Comparison of ENCODE assay signal across 8 cellular contexts in the genomic region with DNA sequence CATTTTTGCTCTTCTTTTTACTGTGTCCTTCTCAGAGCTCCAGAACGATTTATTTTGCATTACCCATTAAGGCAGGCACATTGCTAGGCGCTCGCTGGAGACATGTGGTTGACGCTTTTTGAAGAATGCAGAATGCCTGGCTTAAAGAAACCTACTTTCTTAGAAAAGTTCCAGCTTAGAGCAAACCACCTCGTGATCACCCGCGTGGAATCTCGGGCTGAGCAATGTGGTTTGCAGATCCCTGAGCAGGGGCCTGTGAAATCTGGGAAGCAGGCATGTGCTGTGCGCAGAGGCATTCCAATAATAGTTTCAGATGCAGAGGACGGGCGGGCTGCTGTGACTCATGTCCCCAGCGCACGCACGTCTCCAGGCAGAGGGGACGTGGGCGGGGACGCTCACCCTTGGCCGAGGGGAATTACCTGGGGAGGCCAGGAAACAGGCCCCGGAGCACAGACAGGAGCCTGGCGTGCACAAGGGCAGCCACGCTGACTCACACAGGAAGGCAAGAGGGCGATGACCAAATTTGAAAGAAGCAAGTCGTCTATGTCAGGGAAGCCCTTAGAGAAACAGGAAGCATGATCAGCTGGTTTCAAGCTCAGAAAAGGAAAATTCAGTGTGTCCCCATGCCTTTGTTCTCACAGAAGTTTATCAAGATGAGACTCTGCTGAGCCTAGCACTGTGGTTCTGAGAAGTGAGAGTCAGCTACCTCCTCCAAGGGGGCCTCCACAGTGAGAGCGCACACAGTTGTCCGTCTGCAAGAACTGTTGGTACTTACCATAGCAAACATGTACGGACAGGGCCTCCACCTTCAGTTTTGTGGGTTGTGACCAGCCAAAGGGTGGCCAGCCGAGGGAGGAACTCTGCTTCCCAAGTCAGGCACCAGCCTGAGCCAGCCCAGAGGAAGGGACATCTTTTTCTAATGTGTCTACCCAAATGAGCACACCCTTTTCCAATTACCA.
DNase-seq lines count a peak whose midpoint lies in the region; ATAC-seq, FAIRE-seq and TF ChIP-seq lines count a peak whose summit lies in the region.

No MANE protein-coding gene starts in this region.

- 69 to 75% methylated on average over 27 of the region's 27 CpGs for WGBS in pancreas, 2 donors
- WGBS in testis, 2 donors, result 51 to 55% methylated on average over 19 to 27 of the region's 27 CpGs

- H3K27me3 ChIP-seq in foreskin keratinocyte, result no peaks in the 10 kb centered on the region
- H3K27me3 ChIP-seq in pancreas, result no peaks in the 10 kb centered on the region
- no peaks in the 10 kb centered on the region for H3K27me3 ChIP-seq in testis

- no peaks in the 10 kb centered on the region for H3K36me3 ChIP-seq in pancreas
- H3K36me3 ChIP-seq in testis (ENCODE audit: low read depth, missing control alignments), result no peaks in the 10 kb centered on the region

- H3K9me3 ChIP-seq in pancreas (no peaks in the 10 kb centered on the region), testis (no peaks in the 10 kb centered on the region)

- FAIRE-seq in pancreas (lab: Jason Lieb, UNC), result no peak

- peaks cover 23% of the 10 kb centered on the region for H3K4me1 ChIP-seq in foreskin keratinocyte
- H3K4me1 ChIP-seq in pancreas, result no peaks in the 10 kb centered on the region
- H3K4me1 ChIP-seq in testis, result peaks cover 3% of the 10 kb centered on the region

- TF ChIP-seq CTCF in foreskin keratinocyte (conservative IDR thresholded peaks at IDR 0.05) (no peak), pancreas (IDR thresholded peaks at IDR 0.05) (no peak), testis (IDR thresholded peaks at IDR 0.05) (no peak)

- ATAC-seq in GM18520 (IDR thresholded peaks at IDR 0.05; ENCODE audit: unreplicated experiment), result peak; percentile 97
- ATAC-seq in HG03025 (IDR thresholded peaks at IDR 0.05; ENCODE audit: low FRiP score, unreplicated experiment), result peak; percentile 98
- peak; percentile 99 for ATAC-seq in foreskin keratinocyte
- peak in 3 of 4 donors; percentile 81 to 92 (median 90) for ATAC-seq in pancreas

- intact Hi-C loops in pancreas (cut with DNase I), result no loop called here
- intact Hi-C loops in testis (cut with DNase I; ENCODE audit: low total_unique reads), result no loop called here

- H3K27ac ChIP-seq in foreskin keratinocyte, result peak overlapping the region; percentile 62
- peak overlapping the region in 2 of 4 donors; percentile 47 to 62 for H3K27ac ChIP-seq in pancreas
- H3K27ac ChIP-seq in testis, result peak overlapping the region in 1 of 2 donors; percentile 63

- no peak for TF ChIP-seq POLR2A in testis (IDR thresholded peaks at IDR 0.05)

- H3K4me3 ChIP-seq in pancreas, result no peak overlapping the region
- H3K4me3 ChIP-seq in testis, result peak overlapping the region in 1 of 2 donors; percentile 21

- DNase-seq in RKO (ENCODE audit: low spot score), result peak; percentile 84
- DNase-seq in activated effector memory CD4-positive, alpha-beta T cell treated with anti-CD3 and anti-CD28 coated beads, Interleukin-2, amount 50 U/mL, for 16 hours, result peak; percentile 97
- DNase-seq in foreskin keratinocyte, result peak; percentile 97 to 98
- DNase-seq in pancreas, result peak; percentile 36 to 67 (median 44)
- peak; percentile 48 for DNase-seq in testis
- DNase-seq in NCI-H1092 (lab: John Stamatoyannopoulos, UW), result no peak
